In the genomic region with DNA sequence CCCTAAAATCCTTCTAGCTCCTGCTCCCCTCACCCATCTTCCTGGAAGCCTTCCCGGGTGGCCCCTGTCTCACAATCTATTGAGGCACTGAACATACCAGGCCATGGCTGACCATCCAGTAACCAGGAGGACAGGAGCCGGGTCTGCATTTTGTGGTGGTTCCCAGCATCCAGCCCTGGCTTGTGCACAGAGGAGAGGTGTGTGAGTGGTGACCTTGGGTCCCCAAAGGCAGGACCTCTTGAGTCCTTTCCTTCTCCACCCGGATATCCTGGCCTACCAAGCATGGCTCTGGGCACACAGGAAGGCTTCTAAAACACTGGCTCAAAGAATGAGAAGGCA, we compare ENCODE assay signal across 9 cellular contexts. TPM values are rescaled to one million over a fixed set of nuclear protein-coding genes. Genes with fewer than 3 reads are reported as not detected.
DNase-seq lines count a peak whose midpoint lies in the region; ATAC-seq and TF ChIP-seq lines count a peak whose summit lies in the region.
"Had no signal": no experiment of that assay in that cellular context is flagged by ENCODE, and none has a peak within 500 bp of the region (broad histone marks: within the 10 kb centered on the region; RNA-seq: fewer than 3 reads in every experiment).

No MANE protein-coding gene starts in this region.

- no peak overlapping the region for H3K9ac ChIP-seq in GM23248

- H3K36me3 Mint-ChIP-seq in T-cell: peaks cover 14% of the 10 kb centered on the region
- peaks cover 32% of the 10 kb centered on the region for H3K36me3 Mint-ChIP-seq in stimulated activated memory B cell treated with anti-CD40 and anti-IgM and Interleukin-4, amounts not matched to agents 10 μg/mL and 1 μg/mL and 100 μg/mL, for 72 hours

- H3K27me3 ChIP-seq in GM23248 (replicated peaks; ENCODE audit: insufficient read depth) (no peaks in the 10 kb centered on the region), hepatocyte (no peaks in the 10 kb centered on the region)

- H3K79me2 ChIP-seq in GM23248 (ENCODE audit: insufficient read depth) (peaks cover 97% of the 10 kb centered on the region), hepatocyte (peaks cover 95% of the 10 kb centered on the region)

- H3K9me3 ChIP-seq in GM23248 (ENCODE audit: low read depth) (no peaks in the 10 kb centered on the region), hepatocyte (ENCODE audit: low read depth) (no peaks in the 10 kb centered on the region)

- CTCF ChIA-PET in T-cell (lab: Charles Lee): interaction anchor here in 1 of 2 donors (1.0 to 1.8 kb wide), 2 partner anchors 10 to 19 kb away, joined by 4 to 9 read pairs; no protein-coding TSS in a partner anchor

- H4K20me1 ChIP-seq in GM23248 (ENCODE audit: insufficient read depth): no peaks in the 10 kb centered on the region; the same call in 1 of the 2 replicates
- peaks cover 79% of the 10 kb centered on the region for H4K20me1 ChIP-seq in hepatocyte (ENCODE audit: insufficient read depth, poor library complexity, severe bottlenecking)

- peaks cover 25% of the 10 kb centered on the region for H3K4me1 ChIP-seq in GM23248 (ENCODE audit: insufficient read depth)
- H3K4me1 ChIP-seq in hepatocyte (ENCODE audit: insufficient read depth): peaks cover 30% of the 10 kb centered on the region

- peaks cover 92 to 95% (median 95%) of the 10 kb centered on the region in 3 donors for H3K4me1 Mint-ChIP-seq in T-cell
- peaks cover 95% of the 10 kb centered on the region for H3K4me1 Mint-ChIP-seq in stimulated activated memory B cell treated with anti-CD40 and anti-IgM and Interleukin-4, amounts not matched to agents 10 μg/mL and 1 μg/mL and 100 μg/mL, for 72 hours

- H3K4me2 ChIP-seq in GM23248 (ENCODE audit: unreplicated experiment) (no peak overlapping the region), hepatocyte (peak overlapping the region; percentile 67)

- H3K4me3 Mint-ChIP-seq in T-cell: peak overlapping the region; percentile 84 to 93 (median 93)
- H3K4me3 Mint-ChIP-seq in stimulated activated memory B cell treated with anti-CD40 and anti-IgM and Interleukin-4, amounts not matched to agents 10 μg/mL and 1 μg/mL and 100 μg/mL, for 72 hours: peak overlapping the region; percentile 91

- peaks cover 6% of the 10 kb centered on the region; the same call in 1 of the 2 replicates for H3F3A ChIP-seq in GM23248 (ENCODE audit: insufficient read depth)

- in situ Hi-C loops in GM23248 (cut with MboI): no loop called here

- H3K9me3 Mint-ChIP-seq in T-cell: no peaks in the 10 kb centered on the region
- H3K9me3 Mint-ChIP-seq in stimulated activated memory B cell treated with anti-CD40 and anti-IgM and Interleukin-4, amounts not matched to agents 10 μg/mL and 1 μg/mL and 100 μg/mL, for 72 hours: no peaks in the 10 kb centered on the region

- H3K27ac ChIP-seq in GM23248 (peak overlapping the region; percentile 34; the same call in 1 of the 2 replicates), hepatocyte (peak overlapping the region; percentile 69)

- H3K9me2 ChIP-seq in GM23248 (ENCODE audit: insufficient read depth) (no peaks in the 10 kb centered on the region), hepatocyte (replicated peaks; ENCODE audit: insufficient read depth) (no peaks in the 10 kb centered on the region)

- H2AFZ ChIP-seq in GM23248 (no peak overlapping the region), hepatocyte (no peak overlapping the region)

- H3K27ac Mint-ChIP-seq in T-cell: peak overlapping the region; percentile 99 to 100
- peak overlapping the region; percentile 82 for H3K27ac Mint-ChIP-seq in stimulated activated memory B cell treated with anti-CD40 and anti-IgM and Interleukin-4, amounts not matched to agents 10 μg/mL and 1 μg/mL and 100 μg/mL, for 72 hours

- no peak for TF ChIP-seq CTCF in hepatocyte (IDR thresholded peaks at IDR 0.05; ENCODE audit: poor library complexity)

- 64 to 65% methylated on average over 3 of the region's 3 CpGs for WGBS in GM23248 (ENCODE audit: low coverage in 1 of 2, low lambda C conversion rate in 2 of 2, missing lambda C conversion rate in 2 of 2), 2 experiments
- 76% methylated on average over 3 of the region's 3 CpGs for WGBS in hepatocyte (ENCODE audit: low lambda C conversion rate, missing lambda C conversion rate)

- H3K4me3 ChIP-seq in GM23248 (no peak overlapping the region), hepatocyte (no peak overlapping the region)

- DNase-seq in GM23248 (no peak), T-cell (no peak), hepatocyte (ENCODE audit: low spot score) (no peak), AG08396 (ENCODE audit: low spot score) (no peak), NCI-H510A (lab: John Stamatoyannopoulos, UW) (no peak)
- DNase-seq: central memory CD4-positive, alpha-beta T cell had no signal

- H3K36me3 ChIP-seq in GM23248 (ENCODE audit: low read depth) (no peaks in the 10 kb centered on the region), hepatocyte (replicated peaks; ENCODE audit: insufficient read depth, low read depth) (no peaks in the 10 kb centered on the region)

- POLR2A ChIA-PET in T-cell (lab: Charles Lee): interaction anchor here in 1 of 2 donors (0.6 kb wide), 1 partner anchor 16 kb away, joined by 5 read pairs; no protein-coding TSS in a partner anchor

- H3K27me3 Mint-ChIP-seq in T-cell: no peaks in the 10 kb centered on the region
- no peaks in the 10 kb centered on the region for H3K27me3 Mint-ChIP-seq in stimulated activated memory B cell treated with anti-CD40 and anti-IgM and Interleukin-4, amounts not matched to agents 10 μg/mL and 1 μg/mL and 100 μg/mL, for 72 hours

- ATAC-seq in T-cell (replicated peaks in 1 of 4) (no peak), GM21737 (IDR thresholded peaks at IDR 0.05; ENCODE audit: unreplicated experiment) (no peak)
- no peak for ATAC-seq in stimulated activated memory B cell treated with anti-CD40 and anti-IgM and Interleukin-4, amounts not matched to agents 10 μg/mL and 1 μg/mL and 100 μg/mL, for 72 hours

RNA-seq across cellular contexts. Expression of a gene that starts 7.8 kb away (rescaled TPM):
- 18.0 and 21.0 TPM in 2 replicates for total RNA-seq in GM23248 (2014; rRNA removed; shearing (Covaris generic))
- 11.0 and 12.0 TPM in 2 replicates for polyA plus RNA-seq in GM23248 (2016; fragmentation: Nextera tagmentation; extraction: Ambion mirVana)
- 100 to 1,000 TPM; 198 to 296 (median 271) TPM for total RNA-seq in T-cell
- 15.8 and 16.9 TPM in 2 replicates for total RNA-seq in hepatocyte
- polyA plus RNA-seq in hepatocyte: 19.1 and 21.8 TPM in 2 replicates

RNA-seq across cellular contexts. Expression of a gene that starts 22.9 kb away (rescaled TPM):
- not detected in 2 replicates for total RNA-seq in GM23248 (2014; rRNA removed; shearing (Covaris generic))
- not detected in 2 replicates for polyA plus RNA-seq in GM23248 (2016; fragmentation: Nextera tagmentation; extraction: Ambion mirVana)
- total RNA-seq in T-cell: 1 to 10 TPM in 1 of 5 donors, under 1 TPM in 4; 0.42 to 1.6 (median 0.44) TPM
- not detected in 2 replicates for total RNA-seq in hepatocyte
- not detected in 2 replicates for polyA plus RNA-seq in hepatocyte

RNA-seq across cellular contexts. Expression of a gene that starts 36.7 kb away (rescaled TPM):
- total RNA-seq in GM23248 (2014; rRNA removed; shearing (Covaris generic)): not detected in 2 replicates
- not detected in 2 replicates for polyA plus RNA-seq in GM23248 (2016; fragmentation: Nextera tagmentation; extraction: Ambion mirVana)
- under 1 TPM in 3 of 5 donors, not detected in 2; 0.16 to 0.50 (median 0.26) TPM for total RNA-seq in T-cell
- total RNA-seq in hepatocyte: not detected in 2 replicates
- polyA plus RNA-seq in hepatocyte: 0.10 TPM in 1 of 2 replicates, not detected in the other
- total RNA-seq: MCF 10A had no signal

RNA-seq across cellular contexts. Expression of a gene that starts 41.1 kb away (rescaled TPM):
- not detected in 2 replicates for total RNA-seq in GM23248 (2014; rRNA removed; shearing (Covaris generic))
- polyA plus RNA-seq in GM23248 (2016; fragmentation: Nextera tagmentation; extraction: Ambion mirVana): not detected in 2 replicates
- total RNA-seq in T-cell: not detected
- total RNA-seq in hepatocyte: 0.40 TPM in 1 of 2 replicates, not detected in the other
- polyA plus RNA-seq in hepatocyte: 0.17 TPM in 1 of 2 replicates, not detected in the other
- total RNA-seq: MCF 10A had no signal

RNA-seq across cellular contexts. Expression of a gene that starts 53.2 kb away (rescaled TPM):
- 29.1 and 30.3 TPM in 2 replicates for total RNA-seq in GM23248 (2014; rRNA removed; shearing (Covaris generic))
- 14.0 and 14.6 TPM in 2 replicates for polyA plus RNA-seq in GM23248 (2016; fragmentation: Nextera tagmentation; extraction: Ambion mirVana)
- total RNA-seq in T-cell: 100 to 1,000 TPM in 3 of 5 donors, 10 to 100 TPM in 2; 53.4 to 112 (median 101) TPM
- 37.6 and 40.4 TPM in 2 replicates for total RNA-seq in hepatocyte
- polyA plus RNA-seq in hepatocyte: 45.7 and 46.3 TPM in 2 replicates
